11 cellular contexts compared by ENCODE assay signal in genomic region chr21:46205121-46205520, GRCh38. TPM values are rescaled to one million over a fixed set of nuclear protein-coding genes. Genes with fewer than 3 reads are reported as not detected.
"Had no signal": no experiment of that assay in that cellular context is flagged by ENCODE, and none has a peak within 500 bp of the region (broad histone marks: within the 10 kb centered on the region; RNA-seq: fewer than 3 reads in every experiment).

No MANE protein-coding gene starts in this region.

- H3K27me3 ChIP-seq: brain microvascular endothelial cell, esophagus squamous epithelium, upper lobe of left lung had no signal

- FAIRE-seq: keratinocyte had no signal

- H3K27ac ChIP-seq: brain microvascular endothelial cell, esophagus squamous epithelium had no signal

- H3K4me1 ChIP-seq: esophagus squamous epithelium had no signal

- H3K9me3 ChIP-seq: esophagus squamous epithelium, upper lobe of left lung had no signal

- H3K4me3 ChIP-seq: esophagus squamous epithelium, upper lobe of left lung had no signal

- ATAC-seq: sciatic nerve had no signal

- DNase-seq: activated effector memory CD4-positive, alpha-beta T cell treated with Interleukin-2 at 50 U/mL for 16 hours; amygdala; brain microvascular endothelial cell; esophagus squamous epithelium; foreskin fibroblast; naive B cell; stimulated activated CD4-positive, alpha-beta T cell treated with anti-CD3 and anti-CD28 coated beads, Interleukin-12 subunit alpha, Interleukin-12 subunit beta, amount 100 ng/mL, for 4 hours; stimulated activated naive CD4-positive, alpha-beta T cell treated with Interleukin-2 at 50 U/mL for 16 hours had no signal

RNA-seq across cellular contexts. Expression of gene FTCD, which starts 49.7 kb away (rescaled TPM):
- total RNA-seq: esophagus squamous epithelium had no signal
- polyA plus RNA-seq: keratinocyte had no signal
